ENCODE assay signal across 10 cellular contexts in genomic region chr2:5691659-5692529, GRCh38. TPM values are rescaled to one million over a fixed set of nuclear protein-coding genes. Genes with fewer than 3 reads are reported as not detected.
DNase-seq lines count a peak whose midpoint lies in the region; ATAC-seq and TF ChIP-seq lines count a peak whose summit lies in the region.
"Had no signal": no experiment of that assay in that cellular context is flagged by ENCODE, and none has a peak within 500 bp of the region (broad histone marks: within the 10 kb centered on the region; RNA-seq: fewer than 3 reads in every experiment).

Gene SOX11 (plus strand): TSS chr2:5692384. CDS start chr2:5692722, 338 bp downstream.

- no peaks in the 10 kb centered on the region for H4K20me1 ChIP-seq in osteoblast (ENCODE audit: insufficient read depth, low read length)

- peak within 1 kb of the TSS; percentile 52 for H3K4me3 ChIP-seq in osteoblast (ENCODE audit: insufficient read depth, low read length)
- peak within 1 kb of the TSS in 1 of 4 donors; percentile 39 for H3K4me3 ChIP-seq in adrenal gland

- H3K36me3 ChIP-seq in osteoblast (ENCODE audit: insufficient read depth, low read length) (no peaks in the 10 kb centered on the region), adrenal gland (replicated peaks in 1 of 2) (no peaks in the 10 kb centered on the region)

- TF ChIP-seq CTCF in foreskin keratinocyte (conservative IDR thresholded peaks at IDR 0.05) (peak; percentile 45), osteoblast (IDR thresholded peaks at IDR 0.05; ENCODE audit: extremely low read depth, low read depth, low read length) (no peak), adrenal gland (IDR thresholded peaks at IDR 0.05) (no peak)

- no peaks in the 10 kb centered on the region for H3K79me2 ChIP-seq in osteoblast (ENCODE audit: insufficient read depth, low read length)

- no peaks in the 10 kb centered on the region for H3K4me1 Mint-ChIP-seq in stimulated activated effector memory CD8-positive, alpha-beta T cell treated with anti-CD3 and anti-CD28 coated beads, Interleukin-12 subunit alpha, Interleukin-12 subunit beta, amount 100 ng/mL, for 72 hours

- no peaks in the 10 kb centered on the region for H3K9me3 ChIP-seq in osteoblast (ENCODE audit: low read depth, low read length)
- H3K9me3 ChIP-seq in adrenal gland (replicated peaks in 1 of 3): no peaks in the 10 kb centered on the region

- intact Hi-C loops in adrenal gland (cut with DNase I): no loop called here

- H2AFZ ChIP-seq in osteoblast (ENCODE audit: low read length): peak within 1 kb of the TSS; percentile 41

- no peak within 1 kb of the TSS for H3K4me2 ChIP-seq in osteoblast (ENCODE audit: insufficient read depth, low read length)

- H3K27ac ChIP-seq in foreskin keratinocyte: no peak within 1 kb of the TSS
- H3K27ac ChIP-seq in osteoblast (ENCODE audit: low read depth, low read length): no peak within 1 kb of the TSS
- H3K27ac ChIP-seq in adrenal gland: no peak within 1 kb of the TSS

- H3K27ac Mint-ChIP-seq in stimulated activated effector memory CD8-positive, alpha-beta T cell treated with anti-CD3 and anti-CD28 coated beads, Interleukin-12 subunit alpha, Interleukin-12 subunit beta, amount 100 ng/mL, for 72 hours: no peak within 1 kb of the TSS

- DNase-seq in H4 (ENCODE audit: low spot score) (peak; percentile 76), NCI-H748 treated with DMSO at 0.1 percent for 48 hours (lab: John Stamatoyannopoulos, UW) (peak; percentile 86), foreskin keratinocyte (peak in 1 of 2 donors; percentile 78), osteoblast (ENCODE audit: insufficient read length, low spot score, missing footprints) (peak; percentile 90), adrenal gland (no peak)
- DNase-seq in stimulated activated effector memory CD8-positive, alpha-beta T cell treated with anti-CD3 and anti-CD28 coated beads, Interleukin-12 subunit alpha, Interleukin-12 subunit beta, amount 100 ng/mL, for 72 hours (ENCODE audit: low spot score in 2 of 2): no peak
- no peak for DNase-seq in stimulated activated CD4-positive, alpha-beta T cell treated with anti-CD3 and anti-CD28 coated beads, Interleukin-12 subunit alpha, Interleukin-12 subunit beta, amount 100 ng/mL, for 4 hours

- TF ChIP-seq POLR2A in adrenal gland (IDR thresholded peaks at IDR 0.05): no peak

- 0 to 6% (median 2%) methylated on average over 2 to 100 of the region's 100 CpGs for WGBS in adrenal gland, 4 donors

- peaks cover 4% of the 10 kb centered on the region for H3K9me3 Mint-ChIP-seq in stimulated activated effector memory CD8-positive, alpha-beta T cell treated with anti-CD3 and anti-CD28 coated beads, Interleukin-12 subunit alpha, Interleukin-12 subunit beta, amount 100 ng/mL, for 72 hours

- H3K4me1 ChIP-seq in foreskin keratinocyte (peaks cover 6% of the 10 kb centered on the region), osteoblast (ENCODE audit: insufficient read depth, low read length) (no peaks in the 10 kb centered on the region), adrenal gland (replicated peaks in 1 of 2) (peaks cover 0 to 10% of the 10 kb centered on the region in 2 donors)

- H3K36me3 Mint-ChIP-seq in stimulated activated effector memory CD8-positive, alpha-beta T cell treated with anti-CD3 and anti-CD28 coated beads, Interleukin-12 subunit alpha, Interleukin-12 subunit beta, amount 100 ng/mL, for 72 hours: no peaks in the 10 kb centered on the region

- H3K27me3 ChIP-seq in foreskin keratinocyte: peaks cover 71% of the 10 kb centered on the region
- H3K27me3 ChIP-seq in osteoblast (ENCODE audit: insufficient read depth, low read length): peaks cover 32% of the 10 kb centered on the region
- H3K27me3 ChIP-seq in adrenal gland: peaks cover 69% of the 10 kb centered on the region

- ATAC-seq in foreskin keratinocyte (peak; percentile 66), GM21528 (IDR thresholded peaks at IDR 0.05; ENCODE audit: low FRiP score, unreplicated experiment) (no peak)
- ATAC-seq in stimulated activated effector memory CD8-positive, alpha-beta T cell treated with anti-CD3 and anti-CD28 coated beads, Interleukin-12 subunit alpha, Interleukin-12 subunit beta, amount 100 ng/mL, for 72 hours: no peak

- H3K4me3 Mint-ChIP-seq in stimulated activated effector memory CD8-positive, alpha-beta T cell treated with anti-CD3 and anti-CD28 coated beads, Interleukin-12 subunit alpha, Interleukin-12 subunit beta, amount 100 ng/mL, for 72 hours: no peak within 1 kb of the TSS

RNA-seq across cellular contexts. Expression of gene SOX11, which starts in this region (rescaled TPM):
- total RNA-seq in H4 (2014; rRNA removed; shearing (Covaris generic)): 0.86 and 1.8 TPM in 2 replicates
- total RNA-seq in foreskin keratinocyte (3.4 and 3.8 TPM in 2 replicates), osteoblast (0.59 and 0.72 TPM in 2 replicates), adrenal gland (under 1 TPM in 1 of 8 donors, not detected in 7; under 0.01 TPM)
- polyA plus RNA-seq in foreskin keratinocyte (1.5 and 1.7 TPM in 2 replicates), adrenal gland (not detected)
- total RNA-seq: HT1080 had no signal
- polyA plus RNA-seq: esophagus had no signal

Comparison
In these comparisons a context has a peak if more than half of its experiments do, and no peak if none do; other contexts are left out.
1. Peak in DNase-seq and H3K4me3 ChIP-seq in osteoblast; RNA of the gene not detected or under 1 TPM.
2. DNase-seq: peak in H4 (single experiment) and NCI-H748 treated with DMSO at 0.1 percent for 48 hours (single experiment); none in stimulated activated effector memory CD8-positive, alpha-beta T cell treated with anti-CD3 and anti-CD28 coated beads, Interleukin-12 subunit alpha, Interleukin-12 subunit beta, amount 100 ng/mL, for 72 hours (0 of 2), stimulated activated CD4-positive, alpha-beta T cell treated with anti-CD3 and anti-CD28 coated beads, Interleukin-12 subunit alpha, Interleukin-12 subunit beta, amount 100 ng/mL, for 4 hours (single experiment) and adrenal gland (0 of 7).